In the genomic region with DNA sequence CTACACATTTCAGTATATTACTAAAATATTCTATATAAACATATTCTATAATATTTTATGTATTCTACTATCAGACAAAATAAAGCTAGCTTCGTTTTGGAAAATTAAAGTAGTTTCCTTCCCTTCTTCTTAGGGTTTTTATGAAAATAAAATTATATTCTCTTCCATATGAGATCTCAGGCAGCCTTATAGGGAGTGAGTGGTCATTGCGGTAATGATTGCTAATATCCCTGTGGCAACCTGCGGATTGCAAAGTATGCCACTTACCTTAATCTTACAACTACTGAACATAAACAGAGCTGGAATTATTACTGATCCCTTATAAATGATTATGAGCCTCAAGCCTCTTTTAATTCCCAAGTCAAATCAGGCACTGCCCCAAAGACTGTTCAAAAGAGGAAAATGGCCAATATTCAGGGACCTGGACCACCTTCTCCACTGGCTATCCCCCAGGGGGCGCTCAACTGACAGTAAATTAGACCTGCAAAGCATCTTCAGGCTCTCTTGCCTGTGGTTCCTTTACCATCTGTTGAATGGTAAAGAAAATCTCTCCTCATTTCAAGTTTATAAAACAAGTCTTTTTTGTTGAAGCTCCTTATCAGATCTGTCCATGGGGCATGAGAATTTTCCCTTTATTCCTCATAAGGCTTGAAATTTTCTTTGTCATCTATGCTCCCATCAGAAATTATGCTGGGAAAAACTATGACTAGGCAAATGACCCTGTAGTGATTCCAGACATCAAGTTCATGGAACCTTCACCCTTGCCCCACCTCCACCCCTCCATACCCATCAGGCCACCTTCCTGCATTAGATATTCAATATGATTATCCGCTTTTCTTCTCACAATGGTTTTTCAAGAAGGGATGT, we compare ENCODE assay signal across 8 cellular contexts.
A peak's percentile ranks its signal among the peaks of the same experiment; 100 is the strongest.
DNase-seq lines count a peak whose midpoint lies in the region; ATAC-seq, FAIRE-seq and TF ChIP-seq lines count a peak whose summit lies in the region.
"Had no signal": no experiment of that assay in that cellular context is flagged by ENCODE, and none has a peak within 500 bp of the region (broad histone marks: within the 10 kb centered on the region; RNA-seq: fewer than 3 reads in every experiment).

No MANE protein-coding gene starts in this region.

- H3K4me3 ChIP-seq in GM12875 (ENCODE audit: low read depth, low read length) = no peak overlapping the region
- no peak overlapping the region for H3K4me3 ChIP-seq in WERI-Rb-1 (ENCODE audit: low read depth, low read length)
- no peak overlapping the region for H3K4me3 ChIP-seq in breast epithelium
- H3K4me3 ChIP-seq in kidney (ENCODE audit: low read length in 2 of 2) = no peak overlapping the region
- H3K4me3 ChIP-seq: skin epidermis had no signal

- TF ChIP-seq CTCF in GM12875 (IDR thresholded peaks at IDR 0.05; ENCODE audit: borderline replicate concordance, insufficient read depth, low read depth, low read length) (peak; percentile 73), WERI-Rb-1 (IDR thresholded peaks at IDR 0.05; ENCODE audit: low read depth, low read length) (peak; percentile 75), breast epithelium (IDR thresholded peaks at IDR 0.05) (peak; percentile 57 to 65 (median 64)), kidney (IDR thresholded peaks at IDR 0.05; ENCODE audit: borderline replicate concordance, extremely low read depth, insufficient read depth) (peak; percentile 73)

- no peaks in the 10 kb centered on the region for H3K9me3 ChIP-seq in WERI-Rb-1 (ENCODE audit: severe bottlenecking)
- H3K9me3 ChIP-seq in breast epithelium = no peaks in the 10 kb centered on the region
- H3K9me3 ChIP-seq in kidney (ENCODE audit: control insufficient read depth in 1 of 2, low read length in 2 of 2) = no peaks in the 10 kb centered on the region

- H3K36me3 ChIP-seq in WERI-Rb-1 (no peaks in the 10 kb centered on the region), breast epithelium (no peaks in the 10 kb centered on the region), kidney (ENCODE audit: control insufficient read depth in 1 of 2, insufficient read depth in 2 of 2, low read length in 2 of 2) (no peaks in the 10 kb centered on the region)

- H3K27me3 ChIP-seq in WERI-Rb-1 (ENCODE audit: insufficient read depth, low read depth, severe bottlenecking) (no peaks in the 10 kb centered on the region), breast epithelium (no peaks in the 10 kb centered on the region)

- H3K27ac ChIP-seq in WERI-Rb-1 (no peak overlapping the region), breast epithelium (no peak overlapping the region), kidney (ENCODE audit: low read depth in 2 of 2, low read length in 2 of 2) (no peak overlapping the region)
- H3K27ac ChIP-seq: skin epidermis had no signal

- H3K9ac ChIP-seq in kidney (ENCODE audit: low read length in 2 of 2) = no peak overlapping the region

- no peak for TF ChIP-seq POLR2A in breast epithelium (IDR thresholded peaks at IDR 0.05)

- intact Hi-C loops in breast epithelium (cut with DNase I; ENCODE audit: low total_unique reads) = loop anchor here (10.0 kb wide), 1 partner anchor 300 kb away; no protein-coding TSS in a partner anchor
- intact Hi-C loops in kidney (cut with DNase I) = no loop called here

- peak; percentile 55 for FAIRE-seq in kidney (lab: Jason Lieb, UNC)

- no peaks in the 10 kb centered on the region for H3K4me1 ChIP-seq in breast epithelium
- no peaks in the 10 kb centered on the region for H3K4me1 ChIP-seq in kidney (ENCODE audit: control insufficient read depth in 1 of 2, insufficient read depth in 1 of 2, low read depth in 1 of 2, low read length in 2 of 2)

- ATAC-seq in HG02678 (IDR thresholded peaks at IDR 0.05; ENCODE audit: unreplicated experiment) = peak; percentile 92

- DNase-seq in NCI-H1694 treated with DMSO at 0.1 percent for 48 hours (lab: John Stamatoyannopoulos, UW) (peak; percentile 28), WERI-Rb-1 (peak; percentile 79), breast epithelium (ENCODE audit: low spot score in 2 of 2) (peak; percentile 28 to 69), kidney (peak; percentile 78)
- DNase-seq in stimulated activated CD4-positive, alpha-beta T cell treated with anti-CD3 and anti-CD28 coated beads, Interleukin-2, amount 100 ng/mL, for 48 hours = peak; percentile 68 to 74

Comparison
In these comparisons a context has a peak if more than half of its experiments do, and no peak if none do; other contexts are left out.
1. DNase-seq: peak in every context shown above with its lines; median percentile 79 in WERI-Rb-1; 78 in kidney; 71 in stimulated activated CD4-positive, alpha-beta T cell treated with anti-CD3 and anti-CD28 coated beads, Interleukin-2, amount 100 ng/mL, for 48 hours; 48 in breast epithelium; 28 in NCI-H1694 treated with DMSO at 0.1 percent for 48 hours.